16 cellular contexts compared by ENCODE assay signal in the genomic region with DNA sequence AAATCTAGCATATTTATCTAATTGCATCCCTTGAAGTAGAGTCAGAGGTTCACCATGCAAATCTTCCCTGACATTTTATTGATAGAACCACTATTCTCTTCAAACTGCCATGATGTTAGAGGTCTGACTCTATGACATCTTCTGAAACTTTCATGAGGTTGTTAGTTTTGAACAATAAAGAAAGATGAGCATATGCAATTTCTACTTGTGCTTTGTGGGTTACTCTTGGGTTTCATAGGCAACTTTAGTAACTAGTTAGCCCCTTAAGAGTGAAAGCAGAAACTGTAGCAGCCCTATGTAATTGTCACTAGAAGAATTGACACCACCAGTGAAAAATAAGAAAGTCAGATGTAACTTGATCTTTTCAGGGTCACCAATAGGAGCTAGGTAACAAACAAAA. TPM values are rescaled to one million over a fixed set of nuclear protein-coding genes. Genes with fewer than 3 reads are reported as not detected.
DNase-seq lines count a peak whose midpoint lies in the region; ATAC-seq and TF ChIP-seq lines count a peak whose summit lies in the region.
"Had no signal": no experiment of that assay in that cellular context is flagged by ENCODE, and none has a peak within 500 bp of the region (broad histone marks: within the 10 kb centered on the region; RNA-seq: fewer than 3 reads in every experiment).

No MANE protein-coding gene starts in this region.

- H3K9ac ChIP-seq in colonic mucosa (ENCODE audit: low read depth in 2 of 2, low read length in 2 of 2): no peak overlapping the region

- no peaks in the 10 kb centered on the region for H3K36me3 ChIP-seq in colonic mucosa
- H3K36me3 ChIP-seq in ovary: no peaks in the 10 kb centered on the region
- H3K36me3 ChIP-seq: Peyer's patch had no signal

- no peak overlapping the region for H3K27ac ChIP-seq in colonic mucosa
- H3K27ac ChIP-seq in ovary: no peak overlapping the region
- H3K27ac ChIP-seq: coronary artery, Peyer's patch had no signal

- intact Hi-C loops in colonic mucosa (cut with DNase I) (no loop called here), ovary (cut with DNase I) (no loop called here)

- DNase-seq in colonic mucosa: no peak
- DNase-seq in CD1c-positive myeloid dendritic cell (ENCODE audit: extremely low spot score): no peak
- no peak for DNase-seq in HuH-7.5 (ENCODE audit: low spot score)
- DNase-seq in ovary: no peak
- DNase-seq: anterior cingulate cortex; IMR-90; NCI-H1417; NCI-H526; Peyer's patch; stimulated activated naive CD4-positive, alpha-beta T cell treated with Interleukin-2 at 50 U/mL for 16 hours; T-cell had no signal

- no peak for TF ChIP-seq POLR2A in ovary (IDR thresholded peaks at IDR 0.05)

- H3K4me3 ChIP-seq in colonic mucosa (no peak overlapping the region), ovary (no peak overlapping the region)
- H3K4me3 ChIP-seq: coronary artery, Peyer's patch had no signal

- H3K4me1 ChIP-seq in colonic mucosa (no peaks in the 10 kb centered on the region), ovary (ENCODE audit: insufficient read depth) (no peaks in the 10 kb centered on the region)
- H3K4me1 ChIP-seq: Peyer's patch had no signal

- TF ChIP-seq CTCF in colonic mucosa (IDR thresholded peaks at IDR 0.05) (no peak), ovary (IDR thresholded peaks at IDR 0.05) (no peak)

- H3K27me3 ChIP-seq in colonic mucosa (no peaks in the 10 kb centered on the region), ovary (no peaks in the 10 kb centered on the region)
- H3K27me3 ChIP-seq: Peyer's patch had no signal

- TF ChIP-seq EP300 in ovary (IDR thresholded peaks at IDR 0.05): no peak

- ATAC-seq in GM18502 (IDR thresholded peaks at IDR 0.05; ENCODE audit: poor library complexity, unreplicated experiment): peak; percentile 71
- ATAC-seq in GM19395 (IDR thresholded peaks at IDR 0.05; ENCODE audit: unreplicated experiment): peak; percentile 88
- peak; percentile 95 for ATAC-seq in HG02885 (IDR thresholded peaks at IDR 0.05; ENCODE audit: poor library complexity, unreplicated experiment)
- peak; percentile 59 for ATAC-seq in HG03571 (IDR thresholded peaks at IDR 0.05; ENCODE audit: unreplicated experiment)
- ATAC-seq: T-cell had no signal

- H3K9me3 ChIP-seq in colonic mucosa (no peaks in the 10 kb centered on the region), ovary (no peaks in the 10 kb centered on the region)
- H3K9me3 ChIP-seq: Peyer's patch had no signal

RNA-seq across cellular contexts. Expression of gene ZEB2, which starts 53.1 kb away (rescaled TPM):
- total RNA-seq in colonic mucosa (10 to 100 TPM; 17.4 to 29.6 TPM), ovary (100 to 1,000 TPM in 6 of 7 donors, 10 to 100 TPM in 1; 55.3 to 250 (median 186) TPM)
- 10 to 100 TPM; 57.0 to 84.8 TPM for polyA plus RNA-seq in ovary
